ENCODE assay signal across 1 cellular context in the genomic region with DNA sequence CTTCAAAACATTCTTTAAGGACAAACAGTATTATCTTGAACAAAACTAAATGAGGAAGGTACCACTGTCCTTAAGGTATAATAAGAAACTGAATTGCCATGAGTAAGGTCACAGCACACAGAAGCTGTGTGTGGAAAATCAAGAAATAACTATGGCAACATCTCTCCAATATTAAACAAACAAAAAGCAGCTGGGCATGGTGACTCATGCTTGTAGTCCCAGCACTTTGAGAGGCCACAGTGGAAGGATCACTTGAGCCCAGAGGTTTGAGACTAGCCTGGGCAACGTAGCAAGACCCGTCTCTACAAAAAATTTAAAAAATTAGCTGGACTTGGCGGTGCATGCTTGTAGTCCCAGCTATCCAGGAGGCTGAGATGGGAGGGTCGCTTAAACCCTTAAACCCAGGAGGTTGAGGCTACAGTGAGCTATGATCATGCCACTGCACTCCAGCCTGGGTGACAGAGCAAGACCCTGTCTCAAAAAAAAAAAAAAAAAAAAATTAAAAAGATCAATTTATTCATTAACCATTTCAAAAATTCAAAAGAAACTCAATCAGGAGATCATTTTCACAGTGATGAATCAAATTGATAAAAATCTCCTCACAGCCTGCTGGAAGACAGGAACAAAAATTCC.
TF ChIP-seq lines count a peak whose summit lies in the region.

No MANE protein-coding gene starts in this region.

TF ChIP-seq in HEK293, 187 proteins besides CTCF, POLR2A, EP300 and RAD21 (continued from another document):
- TF ChIP-seq ZSCAN5A (tag by site-specific recombination; IDR thresholded peaks at IDR 0.05) (no peak), PRDM10 (tag by site-specific recombination; IDR thresholded peaks at IDR 0.05) (peak; percentile 46)
